Comparison of ENCODE assay signal across 11 cellular contexts in genomic region chr10:11697718-11698527, GRCh38. TPM values are rescaled to one million over a fixed set of nuclear protein-coding genes. Genes with fewer than 3 reads are reported as not detected.
DNase-seq lines count a peak whose midpoint lies in the region; ATAC-seq and TF ChIP-seq lines count a peak whose summit lies in the region.
"Had no signal": no experiment of that assay in that cellular context is flagged by ENCODE, and none has a peak within 500 bp of the region (broad histone marks: within the 10 kb centered on the region; RNA-seq: fewer than 3 reads in every experiment).

No MANE protein-coding gene starts in this region.

- no peak overlapping the region for H3K4me3 ChIP-seq in HEK293 (ENCODE audit: low read depth, low read length)
- no peak overlapping the region for H3K4me3 ChIP-seq in PC-3 (ENCODE audit: low read length)
- H3K4me3 ChIP-seq in gastroesophageal sphincter: no peak overlapping the region
- H3K4me3 ChIP-seq: PC-9 had no signal

- no peaks in the 10 kb centered on the region for H3F3A ChIP-seq in PC-3 (ENCODE audit: low read length, unreplicated experiment)

- no peak overlapping the region for H3K4me3 Mint-ChIP-seq in natural killer cell treated with Interleukin-12 subunit alpha and Interleukin-12 subunit beta and Interleukin-15 and Interleukin-18, amount 100 ng/mL, for 72 hours
- H3K4me3 Mint-ChIP-seq in mesothelial cell of epicardium: no peak overlapping the region

- no peaks in the 10 kb centered on the region for H3K27me3 Mint-ChIP-seq in natural killer cell treated with Interleukin-12 subunit alpha and Interleukin-12 subunit beta and Interleukin-15 and Interleukin-18, amount 100 ng/mL, for 72 hours
- no peaks in the 10 kb centered on the region for H3K27me3 Mint-ChIP-seq in mesothelial cell of epicardium (ENCODE audit: low read depth)

- no peaks in the 10 kb centered on the region for H4K20me1 ChIP-seq in PC-3 (ENCODE audit: low read length)

- H3K27me3 ChIP-seq in PC-3 (ENCODE audit: low read length): no peaks in the 10 kb centered on the region
- H3K27me3 ChIP-seq in gastroesophageal sphincter: no peaks in the 10 kb centered on the region

- 81 to 87% methylated on average over 6 of the region's 6 CpGs for WGBS in gastroesophageal sphincter (ENCODE audit: low coverage in 1 of 2), 2 donors

- BruUV-seq in PC-3 (replicated peaks; lab: Mats Ljungman, UMichigan): no TSS peak

- peaks cover 17 to 20% of the 10 kb centered on the region in 2 donors for H3K4me1 Mint-ChIP-seq in natural killer cell treated with Interleukin-12 subunit alpha and Interleukin-12 subunit beta and Interleukin-15 and Interleukin-18, amount 100 ng/mL, for 72 hours (ENCODE audit: low read depth in 2 of 2)
- H3K4me1 Mint-ChIP-seq in mesothelial cell of epicardium: peaks cover 11% of the 10 kb centered on the region

- H3K9ac ChIP-seq in PC-3 (ENCODE audit: low read length): no peak overlapping the region

- no peak overlapping the region for H2AFZ ChIP-seq in PC-3 (ENCODE audit: low read length)
- H2AFZ ChIP-seq: PC-9 had no signal

- CTCF ChIA-PET in HEK293 (lab: Yijun Ruan, JAX) (no interaction called here), PC-3 (lab: Charles Lee) (interaction anchor here (0.7 kb wide), 1 partner anchor 229 kb away, joined by 3 read pairs; no protein-coding TSS in a partner anchor)

- H3K9me3 ChIP-seq in HEK293 (ENCODE audit: control insufficient read depth, insufficient read depth, low read depth, low read length) (no peaks in the 10 kb centered on the region), PC-3 (ENCODE audit: low read length) (no peaks in the 10 kb centered on the region), gastroesophageal sphincter (no peaks in the 10 kb centered on the region)

- no peaks in the 10 kb centered on the region for H3K4me1 ChIP-seq in HEK293 (ENCODE audit: control insufficient read depth, insufficient read depth, low read length)
- no peaks in the 10 kb centered on the region for H3K4me1 ChIP-seq in PC-3 (ENCODE audit: insufficient read depth, low read length)
- no peaks in the 10 kb centered on the region for H3K4me1 ChIP-seq in gastroesophageal sphincter

- TF ChIP-seq POLR2A in gastroesophageal sphincter (IDR thresholded peaks at IDR 0.05): no peak

- DNase-seq in NOMO-1 (lab: John Stamatoyannopoulos, UW; ENCODE audit: unreplicated experiment in 2 of 2) (peak; percentile 26 to 32), NOMO-1 treated with dmso at 0.1 percent for 144 hours (lab: John Stamatoyannopoulos, UW; ENCODE audit: unreplicated experiment) (no peak), PC-3 (peak; percentile 5), mesothelial cell of epicardium (ENCODE audit: low spot score in 2 of 2, unreplicated experiment in 2 of 2) (no peak)
- DNase-seq in natural killer cell treated with Interleukin-12 subunit alpha and Interleukin-12 subunit beta and Interleukin-15 and Interleukin-18, amount 100 ng/mL, for 72 hours (ENCODE audit: low spot score): no peak
- DNase-seq: immature natural killer cell; PC-9; stimulated activated naive CD4-positive, alpha-beta T cell had no signal

- intact Hi-C loops in PC-3 (cut with micrococcal nuclease): no loop called here

- H3K36me3 ChIP-seq in HEK293 (ENCODE audit: control insufficient read depth in 2 of 2, insufficient read depth in 1 of 2, low read length in 2 of 2) (no peaks in the 10 kb centered on the region), PC-3 (ENCODE audit: low read depth, low read length) (no peaks in the 10 kb centered on the region), gastroesophageal sphincter (no peaks in the 10 kb centered on the region)

- H3K9me3 Mint-ChIP-seq in natural killer cell treated with Interleukin-12 subunit alpha and Interleukin-12 subunit beta and Interleukin-15 and Interleukin-18, amount 100 ng/mL, for 72 hours: no peaks in the 10 kb centered on the region
- H3K9me3 Mint-ChIP-seq in mesothelial cell of epicardium: no peaks in the 10 kb centered on the region
- H3K9me3 Mint-ChIP-seq: immature natural killer cell had no signal

- TF ChIP-seq EP300 in gastroesophageal sphincter (IDR thresholded peaks at IDR 0.05): no peak

- no peak; the same call in 1 of the 2 replicates for ATAC-seq in PC-3
- ATAC-seq in natural killer cell treated with Interleukin-12 subunit alpha and Interleukin-12 subunit beta and Interleukin-15 and Interleukin-18, amount 100 ng/mL, for 72 hours: peak; percentile 56 to 62
- ATAC-seq in GM18502 (IDR thresholded peaks at IDR 0.05; ENCODE audit: poor library complexity, unreplicated experiment): no peak
- no peak for ATAC-seq in gastroesophageal sphincter

- H3K79me2 ChIP-seq in PC-3 (ENCODE audit: low read length): no peaks in the 10 kb centered on the region

- POLR2A ChIA-PET in HEK293 (lab: Yijun Ruan, JAX): no interaction called here
- POLR2A ChIA-PET in PC-3 (lab: Charles Lee; ENCODE audit: unreplicated experiment): no interaction called here

- H3K27ac Mint-ChIP-seq in natural killer cell treated with Interleukin-12 subunit alpha and Interleukin-12 subunit beta and Interleukin-15 and Interleukin-18, amount 100 ng/mL, for 72 hours: peak overlapping the region in 1 of 2 donors; percentile 43
- H3K27ac Mint-ChIP-seq in mesothelial cell of epicardium: no peak overlapping the region

- H3K4me2 ChIP-seq in PC-3 (ENCODE audit: low read length): no peak overlapping the region
- H3K4me2 ChIP-seq: PC-9 had no signal

- H3K9me2 ChIP-seq in PC-3 (replicated peaks; ENCODE audit: low read length): no peaks in the 10 kb centered on the region

- peak; percentile 34; the same call in 1 of the 2 replicates for TF ChIP-seq CTCF in HEK293 (tag by site-specific recombination; IDR thresholded peaks at IDR 0.05)
- TF ChIP-seq CTCF in PC-3 (conservative IDR thresholded peaks at IDR 0.05; ENCODE audit: low read depth, low read length): peak; percentile 40
- TF ChIP-seq CTCF in mesothelial cell of epicardium (IDR thresholded peaks at IDR 0.05; ENCODE audit: unreplicated experiment): no peak
- TF ChIP-seq CTCF in gastroesophageal sphincter (IDR thresholded peaks at IDR 0.05): no peak

- H3K36me3 Mint-ChIP-seq in natural killer cell treated with Interleukin-12 subunit alpha and Interleukin-12 subunit beta and Interleukin-15 and Interleukin-18, amount 100 ng/mL, for 72 hours: no peaks in the 10 kb centered on the region
- no peaks in the 10 kb centered on the region for H3K36me3 Mint-ChIP-seq in mesothelial cell of epicardium
- H3K36me3 Mint-ChIP-seq: immature natural killer cell had no signal

- no peak overlapping the region for H3K27ac ChIP-seq in HEK293 (ENCODE audit: extremely low read depth, low read depth, low read length)
- H3K27ac ChIP-seq in PC-3 (ENCODE audit: low read length): no peak overlapping the region
- H3K27ac ChIP-seq in gastroesophageal sphincter: no peak overlapping the region
- H3K27ac ChIP-seq: PC-9 had no signal

TF ChIP-seq in HEK293, 187 proteins besides CTCF, POLR2A, EP300 and RAD21:
- TF ChIP-seq ZNF623 (tag by site-specific recombination; IDR thresholded peaks at IDR 0.05): peak; percentile 96
- TF ChIP-seq ZNF394 (tag by site-specific recombination; IDR thresholded peaks at IDR 0.05; ENCODE audit: borderline replicate concordance): no peak
- no peak for TF ChIP-seq ZNF518A (tag by site-specific recombination; conservative IDR thresholded peaks at IDR 0.05; ENCODE audit: low read depth)
- no peak for TF ChIP-seq ZSCAN30 (tag by site-specific recombination; IDR thresholded peaks at IDR 0.05)
- 0 out of 2 replicates have a peak, but pooled peaks have one; percentile 48 for TF ChIP-seq ZNF580 (tag by site-specific recombination; IDR thresholded peaks at IDR 0.05)
- no peak for TF ChIP-seq ZNF302 (tag by site-specific recombination; IDR thresholded peaks at IDR 0.05; ENCODE audit: low read depth)
TF ChIP-seq in HEK293: peak in this region for 2.

RNA-seq across cellular contexts. Expression of gene ECHDC3, which starts 44.3 kb away (rescaled TPM):
- total RNA-seq in PC-3 (2014; rRNA removed) (not detected in 2 replicates), mesothelial cell of epicardium (5.1 to 8.6 TPM (median 5.7 TPM) in 3 replicates), gastroesophageal sphincter (10 to 100 TPM in 3 of 4 donors, 1 to 10 TPM in 1; 7.3 to 19.3 (median 14.0) TPM)
- total RNA-seq in natural killer cell treated with Interleukin-12 subunit alpha and Interleukin-12 subunit beta and Interleukin-15 and Interleukin-18, amount 100 ng/mL, for 72 hours: 1 to 10 TPM; 1.3 to 2.0 TPM
- total RNA-seq: PC-9 had no signal

Comparison
In these comparisons a context has a peak if more than half of its experiments do, and no peak if none do; other contexts are left out.
1. DNase-seq: peak in NOMO-1 (2 of 2) and PC-3 (single experiment); none in NOMO-1 treated with dmso at 0.1 percent for 144 hours (single experiment), natural killer cell treated with Interleukin-12 subunit alpha and Interleukin-12 subunit beta and Interleukin-15 and Interleukin-18, amount 100 ng/mL, for 72 hours (single experiment) and mesothelial cell of epicardium (0 of 2).
2. CTCF ChIP-seq: peak in HEK293 (single experiment) and PC-3 (single experiment); none in mesothelial cell of epicardium (single experiment) and gastroesophageal sphincter (0 of 4).
3. ATAC-seq: peak in natural killer cell treated with Interleukin-12 subunit alpha and Interleukin-12 subunit beta and Interleukin-15 and Interleukin-18, amount 100 ng/mL, for 72 hours (2 of 2); none in PC-3 (single experiment), GM18502 (single experiment) and gastroesophageal sphincter (single experiment).